ENCODE assay signal across 9 cellular contexts in the genomic region with DNA sequence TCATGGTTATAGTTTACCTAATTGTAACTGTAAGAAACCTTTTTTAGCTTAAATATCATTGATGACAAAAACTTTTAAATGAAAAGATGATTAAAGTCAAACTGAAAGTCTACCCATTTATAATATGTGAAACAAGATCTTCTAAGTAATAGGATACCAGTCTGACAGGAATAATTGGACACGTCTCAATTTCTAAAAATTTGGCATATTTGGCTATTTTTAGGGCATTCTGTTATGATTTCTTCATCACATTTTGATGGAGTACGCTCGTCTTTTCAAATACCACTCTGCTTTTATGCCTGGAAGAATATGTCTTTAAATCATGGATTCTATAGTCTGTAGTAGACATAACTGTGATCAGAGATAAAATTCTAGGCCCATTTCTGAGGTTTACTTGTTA. TPM values are rescaled to one million over a fixed set of nuclear protein-coding genes. Genes with fewer than 3 reads are reported as not detected.
DNase-seq lines count a peak whose midpoint lies in the region; ATAC-seq and TF ChIP-seq lines count a peak whose summit lies in the region.
"Had no signal": no experiment of that assay in that cellular context is flagged by ENCODE, and none has a peak within 500 bp of the region (broad histone marks: within the 10 kb centered on the region; RNA-seq: fewer than 3 reads in every experiment).

No MANE protein-coding gene starts in this region.

- H3K27ac ChIP-seq in SU-DHL-6 (ENCODE audit: low read depth, low read length) (no peak overlapping the region), testis (no peak overlapping the region)

- peaks cover 15% of the 10 kb centered on the region; the same call in 1 of the 2 replicates for H4K20me1 ChIP-seq in SU-DHL-6 (ENCODE audit: low read depth, low read length)

- H3K9me3 Mint-ChIP-seq in activated T-cell treated with anti-CD3 and anti-CD28 coated beads, Interleukin-2, amount 50 U/mL, for 72 hours: no peaks in the 10 kb centered on the region
- H3K9me3 Mint-ChIP-seq in activated T-cell treated with anti-CD3 and anti-CD28 coated beads, Interleukin-2, amount 50 U/mL, for 4 hours: no peaks in the 10 kb centered on the region
- H3K9me3 Mint-ChIP-seq in glutamatergic neuron (ENCODE audit: unreplicated experiment): no peaks in the 10 kb centered on the region

- in situ Hi-C loops in GM13976 (cut with MboI; ENCODE audit: low sequenced_read_pairs, unreplicated experiment): no loop called here

- ATAC-seq in activated T-cell treated with anti-CD3 and anti-CD28 coated beads, Interleukin-2, amount 50 U/mL, for 72 hours (replicated peaks in 1 of 2): no peak
- ATAC-seq in activated T-cell treated with anti-CD3 and anti-CD28 coated beads, Interleukin-2, amount 50 U/mL, for 4 hours: no peak
- no peak for ATAC-seq in HG02571 (IDR thresholded peaks at IDR 0.05; ENCODE audit: unreplicated experiment)

- peak overlapping the region; percentile 88 for H3K9ac ChIP-seq in SU-DHL-6 (ENCODE audit: low read length)

- no peaks in the 10 kb centered on the region for H3K36me3 ChIP-seq in SU-DHL-6 (ENCODE audit: low read length)
- no peaks in the 10 kb centered on the region for H3K36me3 ChIP-seq in testis (ENCODE audit: low read depth, missing control alignments)

- TF ChIP-seq CTCF in SU-DHL-6 (IDR thresholded peaks at IDR 0.05; ENCODE audit: insufficient read depth, low read length, poor library complexity, severe bottlenecking): no peak
- no peak for TF ChIP-seq CTCF in glutamatergic neuron (IDR thresholded peaks at IDR 0.05; ENCODE audit: partially characterized antibody, unreplicated experiment)
- TF ChIP-seq CTCF in testis (IDR thresholded peaks at IDR 0.05): no peak
- no peak for TF ChIP-seq CTCF in GM13976 (IDR thresholded peaks at IDR 0.05; ENCODE audit: borderline replicate concordance, control extremely low read depth, extremely low read depth, insufficient read depth, missing control alignments)

- H3K27me3 Mint-ChIP-seq in activated T-cell treated with anti-CD3 and anti-CD28 coated beads, Interleukin-2, amount 50 U/mL, for 72 hours (ENCODE audit: low read depth): no peaks in the 10 kb centered on the region
- no peaks in the 10 kb centered on the region for H3K27me3 Mint-ChIP-seq in activated T-cell treated with anti-CD3 and anti-CD28 coated beads, Interleukin-2, amount 50 U/mL, for 4 hours (ENCODE audit: low read depth)
- peaks cover 3% of the 10 kb centered on the region for H3K27me3 Mint-ChIP-seq in glutamatergic neuron (ENCODE audit: unreplicated experiment)

- no peak for TF ChIP-seq POLR2A in testis (IDR thresholded peaks at IDR 0.05)

- peak overlapping the region; percentile 68 for H3K27ac Mint-ChIP-seq in activated T-cell treated with anti-CD3 and anti-CD28 coated beads, Interleukin-2, amount 50 U/mL, for 72 hours
- no peak overlapping the region for H3K27ac Mint-ChIP-seq in glutamatergic neuron (ENCODE audit: unreplicated experiment)

- no peaks in the 10 kb centered on the region for H3K9me3 ChIP-seq in SU-DHL-6 (ENCODE audit: insufficient read depth, low read length)
- no peaks in the 10 kb centered on the region for H3K9me3 ChIP-seq in testis

- intact Hi-C loops in testis (cut with DNase I; ENCODE audit: low total_unique reads): no loop called here

- peak overlapping the region; percentile 85 for H3K4me2 ChIP-seq in SU-DHL-6 (ENCODE audit: low read depth, low read length, poor library complexity, severe bottlenecking)

- H3K4me3 ChIP-seq in SU-DHL-6 (ENCODE audit: insufficient read depth, low read length, poor library complexity, severe bottlenecking): peak overlapping the region; percentile 96
- peak overlapping the region; percentile 78 to 80 for H3K4me3 ChIP-seq in testis

- WGBS in testis, 2 donors: 45 to 52% methylated on average over 3 of the region's 3 CpGs

- H3K27me3 ChIP-seq in SU-DHL-6 (ENCODE audit: low read length) (no peaks in the 10 kb centered on the region), testis (no peaks in the 10 kb centered on the region)

- no peak overlapping the region for H2AFZ ChIP-seq in SU-DHL-6 (ENCODE audit: low read depth, low read length, severe bottlenecking)

- no peak for DNase-seq in activated T-cell treated with anti-CD3 and anti-CD28 coated beads, Interleukin-2, amount 50 U/mL, for 72 hours
- DNase-seq in activated T-cell treated with anti-CD3 and anti-CD28 coated beads, Interleukin-2, amount 50 U/mL, for 4 hours: no peak
- DNase-seq in glutamatergic neuron (no peak), testis (no peak), GM13976 (ENCODE audit: low spot score) (no peak), occipital lobe (lab: John Stamatoyannopoulos, UW) (no peak)
- DNase-seq: activated T-cell treated with anti-CD3 and anti-CD28 coated beads, Interleukin-2, amount 50 U/mL, for 1 hour had no signal

- H3K36me3 Mint-ChIP-seq in activated T-cell treated with anti-CD3 and anti-CD28 coated beads, Interleukin-2, amount 50 U/mL, for 72 hours (ENCODE audit: insufficient read depth in 2 of 2): peaks cover 0 to 1% of the 10 kb centered on the region in 2 donors
- no peaks in the 10 kb centered on the region for H3K36me3 Mint-ChIP-seq in activated T-cell treated with anti-CD3 and anti-CD28 coated beads, Interleukin-2, amount 50 U/mL, for 4 hours (ENCODE audit: insufficient read depth)
- H3K36me3 Mint-ChIP-seq in glutamatergic neuron (ENCODE audit: unreplicated experiment): no peaks in the 10 kb centered on the region

- H3F3A ChIP-seq in SU-DHL-6 (ENCODE audit: insufficient read depth): peaks cover 5% of the 10 kb centered on the region; the same call in 1 of the 2 replicates

- H3K79me2 ChIP-seq in SU-DHL-6 (ENCODE audit: insufficient read depth, low read length): peaks cover 82% of the 10 kb centered on the region

- peaks cover 8% of the 10 kb centered on the region for H3K4me1 ChIP-seq in testis

- no peak overlapping the region for H3K4me3 Mint-ChIP-seq in activated T-cell treated with anti-CD3 and anti-CD28 coated beads, Interleukin-2, amount 50 U/mL, for 72 hours
- no peak overlapping the region for H3K4me3 Mint-ChIP-seq in activated T-cell treated with anti-CD3 and anti-CD28 coated beads, Interleukin-2, amount 50 U/mL, for 4 hours
- peak overlapping the region; percentile 95 for H3K4me3 Mint-ChIP-seq in glutamatergic neuron (ENCODE audit: unreplicated experiment)

- no peaks in the 10 kb centered on the region for H3K9me2 ChIP-seq in SU-DHL-6 (replicated peaks; ENCODE audit: insufficient read depth, low read length)

- peaks cover 36% of the 10 kb centered on the region for H3K4me1 Mint-ChIP-seq in activated T-cell treated with anti-CD3 and anti-CD28 coated beads, Interleukin-2, amount 50 U/mL, for 72 hours (ENCODE audit: low read depth)
- H3K4me1 Mint-ChIP-seq in activated T-cell treated with anti-CD3 and anti-CD28 coated beads, Interleukin-2, amount 50 U/mL, for 4 hours (ENCODE audit: low read depth): peaks cover 19% of the 10 kb centered on the region
- peaks cover 4% of the 10 kb centered on the region for H3K4me1 Mint-ChIP-seq in glutamatergic neuron (ENCODE audit: low read depth, unreplicated experiment)

RNA-seq across cellular contexts. Expression of a gene that starts 1.3 kb away (rescaled TPM):
- 10 to 100 TPM; 47.7 to 50.4 TPM for total RNA-seq in activated T-cell treated with anti-CD3 and anti-CD28 coated beads, Interleukin-2, amount 50 U/mL, for 72 hours
- total RNA-seq in activated T-cell treated with anti-CD3 and anti-CD28 coated beads, Interleukin-2, amount 50 U/mL, for 4 hours: 10 to 100 TPM; 41.5 to 54.3 (median 51.5) TPM
- total RNA-seq in glutamatergic neuron (ENCODE audit: unreplicated experiment) (57.7 TPM), testis (100 to 1,000 TPM in 1 of 2 donors, 10 to 100 TPM in 1; 82.1 to 106 TPM), occipital lobe (360 TPM)
- polyA plus RNA-seq in testis (ENCODE audit: insufficient read depth, low read depth, low replicate concordance): 50.7 TPM

RNA-seq across cellular contexts. Expression of a gene that starts 1.6 kb away (rescaled TPM):
- 10 to 100 TPM; 15.5 to 17.9 TPM for total RNA-seq in activated T-cell treated with anti-CD3 and anti-CD28 coated beads, Interleukin-2, amount 50 U/mL, for 72 hours
- 1 to 10 TPM; 5.0 to 5.8 (median 5.4) TPM for total RNA-seq in activated T-cell treated with anti-CD3 and anti-CD28 coated beads, Interleukin-2, amount 50 U/mL, for 4 hours
- total RNA-seq in glutamatergic neuron (ENCODE audit: unreplicated experiment) (10.7 TPM), testis (10 to 100 TPM; 19.3 to 28.8 TPM), occipital lobe (14.5 TPM)
- polyA plus RNA-seq in testis (ENCODE audit: insufficient read depth, low read depth, low replicate concordance): 8.6 TPM
